8 cellular contexts compared by ENCODE assay signal in genomic region chrX:49884290-49884862, GRCh38. TPM values are rescaled to one million over a fixed set of nuclear protein-coding genes. Genes with fewer than 3 reads are reported as not detected.
A peak's percentile ranks its signal among the peaks of the same experiment; 100 is the strongest.
DNase-seq lines count a peak whose midpoint lies in the region; ATAC-seq and TF ChIP-seq lines count a peak whose summit lies in the region.

No MANE protein-coding gene starts in this region.

- peak; percentile 25 for DNase-seq in GM06990 (ENCODE audit: extremely low read depth, insufficient read length)
- peak; percentile 87 for DNase-seq in NCI-H2107 treated with DMSO at 0.1 percent for 48 hours (lab: John Stamatoyannopoulos, UW; ENCODE audit: unreplicated experiment)
- DNase-seq in activated B cell treated with CpG ODN at 0.5 μM for 24 hours: peak; percentile 39
- peak; percentile 44 for DNase-seq in cerebellar cortex (ENCODE audit: low spot score)
- peak; percentile 39 for DNase-seq in stimulated activated CD8-positive, alpha-beta memory T cell treated with anti-CD3 and anti-CD28 coated beads, Interleukin-4, amount 100 ng/mL, for 24 hours (ENCODE audit: low read depth)
- no peak for DNase-seq in GF-D8 (lab: John Stamatoyannopoulos, UW)

- ATAC-seq in HG02798 (IDR thresholded peaks at IDR 0.05; ENCODE audit: poor library complexity, unreplicated experiment) (peak; percentile 55), activated B cell treated with CpG ODN at 0.5 μM for 24 hours (ENCODE audit: low read depth) (peak; percentile 35)

- no peaks in the 10 kb centered on the region for H3K9me3 Mint-ChIP-seq in activated B cell treated with CpG ODN at 0.5 μM for 24 hours

- POLR2A ChIA-PET in activated B cell treated with CpG ODN at 0.5 μM for 24 hours (lab: Charles Lee): no interaction called here

- H3K27me3 ChIP-seq in GM06990 (replicated peaks; ENCODE audit: control insufficient read depth, insufficient read depth, low read length) (no peaks in the 10 kb centered on the region), liver (ENCODE audit: control insufficient read depth in 4 of 4, insufficient read depth in 4 of 4, low read length in 3 of 4) (no peaks in the 10 kb centered on the region)

- CTCF ChIA-PET in activated B cell treated with CpG ODN at 0.5 μM for 24 hours (lab: Charles Lee): interaction anchor here (1.1 to 1.7 kb wide), 4 partner anchors 11 to 697 kb away, joined by 3 to 6 read pairs (median 4); no protein-coding TSS in a partner anchor

- H3K4me1 ChIP-seq in liver (ENCODE audit: control insufficient read depth in 4 of 4, insufficient read depth in 4 of 4, low read length in 3 of 4): peaks cover 3 to 6% (median 4%) of the 10 kb centered on the region in 4 donors

- no peaks in the 10 kb centered on the region for H3K27me3 Mint-ChIP-seq in activated B cell treated with CpG ODN at 0.5 μM for 24 hours

- H3K36me3 Mint-ChIP-seq in activated B cell treated with CpG ODN at 0.5 μM for 24 hours (ENCODE audit: low read depth): no peaks in the 10 kb centered on the region

- H3K4me3 Mint-ChIP-seq in activated B cell treated with CpG ODN at 0.5 μM for 24 hours: no peak overlapping the region

- no peak overlapping the region for H3K27ac Mint-ChIP-seq in activated B cell treated with CpG ODN at 0.5 μM for 24 hours

- H3K27ac ChIP-seq in liver (ENCODE audit: low read depth in 1 of 2, low read length in 2 of 2): no peak overlapping the region

- peak; percentile 52 to 80 for TF ChIP-seq RAD21 in liver (IDR thresholded peaks at IDR 0.05)

- H3K4me1 Mint-ChIP-seq in activated B cell treated with CpG ODN at 0.5 μM for 24 hours: peaks cover 26% of the 10 kb centered on the region

- no peak overlapping the region for H3K9ac ChIP-seq in liver (ENCODE audit: low read depth in 1 of 2, low read length in 2 of 2)

- intact Hi-C loops in activated B cell treated with CpG ODN at 0.5 μM for 24 hours (cut with micrococcal nuclease): no loop called here

- no peaks in the 10 kb centered on the region for H3K9me3 ChIP-seq in liver (ENCODE audit: control insufficient read depth in 4 of 4, low read length in 3 of 4)

- 29% methylated on average over 7 of the region's 7 CpGs for WGBS in liver

- TF ChIP-seq CTCF in GM06990 (IDR thresholded peaks at IDR 0.05; ENCODE audit: insufficient read depth, low read length, poor library complexity, severe bottlenecking): peak; percentile 94
- no peak for TF ChIP-seq CTCF in activated B cell treated with CpG ODN at 0.5 μM for 24 hours (IDR thresholded peaks at IDR 0.05)
- TF ChIP-seq CTCF in liver (IDR thresholded peaks at IDR 0.05; ENCODE audit: low read depth, low read length, missing input control): peak; percentile 68

- H3K4me3 ChIP-seq in GM06990 (replicated peaks; ENCODE audit: low read depth, low read length) (no peak overlapping the region), liver (ENCODE audit: low read depth in 1 of 3, low read length in 3 of 3) (no peak overlapping the region)

- H3K36me3 ChIP-seq in GM06990 (ENCODE audit: control insufficient read depth, insufficient read depth, low read length): no peaks in the 10 kb centered on the region
- no peaks in the 10 kb centered on the region for H3K36me3 ChIP-seq in liver (ENCODE audit: control insufficient read depth in 4 of 4, insufficient read depth in 3 of 4, low read depth in 1 of 4, low read length in 3 of 4)

TF ChIP-seq in liver, 16 proteins besides CTCF, POLR2A, EP300 and RAD21:
- TF ChIP-seq RXRA (IDR thresholded peaks at IDR 0.05) (no peak), HNF4G (IDR thresholded peaks at IDR 0.05) (no peak), EGR1 (IDR thresholded peaks at IDR 0.05; ENCODE audit: low read depth in 2 of 2) (no peak), TAF1 (conservative IDR thresholded peaks at IDR 0.05) (no peak), YY1 (IDR thresholded peaks at IDR 0.05) (no peak), SP1 (IDR thresholded peaks at IDR 0.05) (no peak)
- TF ChIP-seq, protein P1, sequence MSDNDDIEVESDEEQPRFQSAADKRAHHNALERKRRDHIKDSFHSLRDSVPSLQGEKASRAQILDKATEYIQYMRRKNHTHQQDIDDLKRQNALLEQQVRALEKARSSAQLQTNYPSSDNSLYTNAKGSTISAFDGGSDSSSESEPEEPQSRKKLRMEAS (IDR thresholded peaks at IDR 0.05): no peak
- TF ChIP-seq, protein P2, sequence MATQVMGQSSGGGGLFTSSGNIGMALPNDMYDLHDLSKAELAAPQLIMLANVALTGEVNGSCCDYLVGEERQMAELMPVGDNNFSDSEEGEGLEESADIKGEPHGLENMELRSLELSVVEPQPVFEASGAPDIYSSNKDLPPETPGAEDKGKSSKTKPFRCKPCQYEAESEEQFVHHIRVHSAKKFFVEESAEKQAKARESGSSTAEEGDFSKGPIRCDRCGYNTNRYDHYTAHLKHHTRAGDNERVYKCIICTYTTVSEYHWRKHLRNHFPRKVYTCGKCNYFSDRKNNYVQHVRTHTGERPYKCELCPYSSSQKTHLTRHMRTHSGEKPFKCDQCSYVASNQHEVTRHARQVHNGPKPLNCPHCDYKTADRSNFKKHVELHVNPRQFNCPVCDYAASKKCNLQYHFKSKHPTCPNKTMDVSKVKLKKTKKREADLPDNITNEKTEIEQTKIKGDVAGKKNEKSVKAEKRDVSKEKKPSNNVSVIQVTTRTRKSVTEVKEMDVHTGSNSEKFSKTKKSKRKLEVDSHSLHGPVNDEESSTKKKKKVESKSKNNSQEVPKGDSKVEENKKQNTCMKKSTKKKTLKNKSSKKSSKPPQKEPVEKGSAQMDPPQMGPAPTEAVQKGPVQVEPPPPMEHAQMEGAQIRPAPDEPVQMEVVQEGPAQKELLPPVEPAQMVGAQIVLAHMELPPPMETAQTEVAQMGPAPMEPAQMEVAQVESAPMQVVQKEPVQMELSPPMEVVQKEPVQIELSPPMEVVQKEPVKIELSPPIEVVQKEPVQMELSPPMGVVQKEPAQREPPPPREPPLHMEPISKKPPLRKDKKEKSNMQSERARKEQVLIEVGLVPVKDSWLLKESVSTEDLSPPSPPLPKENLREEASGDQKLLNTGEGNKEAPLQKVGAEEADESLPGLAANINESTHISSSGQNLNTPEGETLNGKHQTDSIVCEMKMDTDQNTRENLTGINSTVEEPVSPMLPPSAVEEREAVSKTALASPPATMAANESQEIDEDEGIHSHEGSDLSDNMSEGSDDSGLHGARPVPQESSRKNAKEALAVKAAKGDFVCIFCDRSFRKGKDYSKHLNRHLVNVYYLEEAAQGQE (IDR thresholded peaks at IDR 0.05): no peak

RNA-seq across cellular contexts. Expression of gene USP27X, which starts 5.1 kb away (rescaled TPM):
- total RNA-seq in activated B cell treated with CpG ODN at 0.5 μM for 24 hours (2.3 and 2.8 TPM in 2 replicates), liver (1 to 10 TPM; 1.4 to 4.7 TPM)
- polyA plus RNA-seq in liver: under 1 TPM; 0.26 to 0.93 TPM

RNA-seq across cellular contexts. Expression of gene CLCN5, which starts 38.0 kb away (rescaled TPM):
- total RNA-seq in activated B cell treated with CpG ODN at 0.5 μM for 24 hours: 2.8 and 4.2 TPM in 2 replicates
- total RNA-seq in liver: 10 to 100 TPM; 22.3 to 56.1 TPM
- 1 to 10 TPM; 5.6 to 6.9 TPM for polyA plus RNA-seq in liver

RNA-seq across cellular contexts. Expression of gene PAGE4, which starts 55.3 kb away (rescaled TPM):
- total RNA-seq in activated B cell treated with CpG ODN at 0.5 μM for 24 hours (not detected in 2 replicates), liver (not detected)
- polyA plus RNA-seq in liver: not detected
